In genomic region chr10:50512743-50513416, GRCh38 we compare ENCODE assay signal across 9 cellular contexts.
DNase-seq lines count a peak whose midpoint lies in the region; ATAC-seq and TF ChIP-seq lines count a peak whose summit lies in the region.
"Had no signal": no experiment of that assay in that cellular context is flagged by ENCODE, and none has a peak within 500 bp of the region (broad histone marks: within the 10 kb centered on the region; RNA-seq: fewer than 3 reads in every experiment).

No MANE protein-coding gene starts in this region.

- no peak overlapping the region for H3K27ac ChIP-seq in colonic mucosa

- peak overlapping the region; percentile 21 for H3K27ac Mint-ChIP-seq in Calu3 (ENCODE audit: unreplicated experiment)
- peak overlapping the region; percentile 55 for H3K27ac Mint-ChIP-seq in activated naive CD8-positive, alpha-beta T cell

- H3K36me3 ChIP-seq in colonic mucosa, result no peaks in the 10 kb centered on the region

- intact Hi-C loops in Calu3 (cut with micrococcal nuclease; ENCODE audit: unreplicated experiment) (loop anchor here (1.0 to 5.0 kb wide), 3 partner anchors 42 to 111 kb away; no protein-coding TSS in a partner anchor), colonic mucosa (cut with DNase I) (no loop called here)

- no peaks in the 10 kb centered on the region for H3K36me3 Mint-ChIP-seq in Calu3 (ENCODE audit: insufficient read depth, unreplicated experiment)
- H3K36me3 Mint-ChIP-seq in activated naive CD8-positive, alpha-beta T cell, result peaks cover 15% of the 10 kb centered on the region

- H3K4me1 ChIP-seq in colonic mucosa, result peaks cover 19% of the 10 kb centered on the region

- H3K9ac ChIP-seq in colonic mucosa (ENCODE audit: low read depth in 2 of 2, low read length in 2 of 2), result no peak overlapping the region

- ATAC-seq in GM19328 (IDR thresholded peaks at IDR 0.05; ENCODE audit: unreplicated experiment), result peak; percentile 37
- peak; percentile 39 for ATAC-seq in HG03097 (IDR thresholded peaks at IDR 0.05; ENCODE audit: low FRiP score, unreplicated experiment)

- H3K9me3 ChIP-seq in colonic mucosa, result no peaks in the 10 kb centered on the region

- TF ChIP-seq CTCF in Calu3 (IDR thresholded peaks at IDR 0.05; ENCODE audit: unreplicated experiment), result no peak
- TF ChIP-seq CTCF in colonic mucosa (IDR thresholded peaks at IDR 0.05), result no peak

- H3K9me3 Mint-ChIP-seq in Calu3 (ENCODE audit: low read depth, unreplicated experiment), result no peaks in the 10 kb centered on the region
- H3K9me3 Mint-ChIP-seq in activated naive CD8-positive, alpha-beta T cell (ENCODE audit: low read depth), result no peaks in the 10 kb centered on the region

- no peaks in the 10 kb centered on the region for H3K27me3 ChIP-seq in colonic mucosa

- H3K4me3 ChIP-seq in colonic mucosa, result no peak overlapping the region

- DNase-seq in Calu3 (no peak), NCI-H345 treated with DMSO at 0.1 percent for 48 hours (lab: John Stamatoyannopoulos, UW; ENCODE audit: unreplicated experiment) (no peak), colonic mucosa (no peak), HuH-7.5 (ENCODE audit: low spot score) (no peak), A172 (ENCODE audit: low spot score) (no peak)
- DNase-seq: NCI-H1417 treated with DMSO at 0.1 percent for 48 hours had no signal

- CTCF ChIA-PET in Calu3 (lab: Charles Lee), result no interaction called here

- no peak overlapping the region for H3K4me3 Mint-ChIP-seq in Calu3 (ENCODE audit: low read depth, unreplicated experiment)
- H3K4me3 Mint-ChIP-seq in activated naive CD8-positive, alpha-beta T cell, result peak overlapping the region; percentile 62

- peaks cover 39% of the 10 kb centered on the region for H3K4me1 Mint-ChIP-seq in Calu3 (ENCODE audit: low read depth, unreplicated experiment)
- H3K4me1 Mint-ChIP-seq in activated naive CD8-positive, alpha-beta T cell (ENCODE audit: low read depth), result peaks cover 61% of the 10 kb centered on the region

- H3K27me3 Mint-ChIP-seq in Calu3 (ENCODE audit: unreplicated experiment), result no peaks in the 10 kb centered on the region
- H3K27me3 Mint-ChIP-seq in activated naive CD8-positive, alpha-beta T cell, result no peaks in the 10 kb centered on the region

- no TSS peak for BruUV-seq in Calu3 (replicated peaks; lab: Mats Ljungman, UMichigan)
